Comparison of ENCODE assay signal across 22 cellular contexts in the genomic region with DNA sequence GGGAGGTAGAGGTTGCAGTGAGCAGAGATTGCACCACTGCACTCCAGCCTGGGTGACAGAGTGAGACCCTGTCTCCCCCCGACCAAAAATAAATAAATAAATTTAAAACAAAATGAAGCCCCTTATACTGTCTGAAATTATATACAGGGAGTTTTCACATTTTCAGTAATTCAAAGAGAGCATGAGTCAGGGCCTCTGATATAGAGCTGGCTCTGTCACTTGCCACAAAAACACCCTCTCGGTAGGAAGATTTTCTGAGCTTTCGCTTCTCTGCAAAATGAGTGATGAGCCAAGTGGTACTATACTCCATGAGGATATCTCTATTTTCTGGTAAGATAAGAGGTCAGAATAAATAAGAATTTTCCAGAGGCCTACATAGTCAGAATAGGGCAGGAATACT.
"Had no signal": no experiment of that assay in that cellular context is flagged by ENCODE, and none has a peak within 500 bp of the region (broad histone marks: within the 10 kb centered on the region; RNA-seq: fewer than 3 reads in every experiment).

No MANE protein-coding gene starts in this region.

- DNase-seq: IMR-90, Karpas-422, KG1, MM.1S, NCI-H1092 treated with DMSO at 0.1 percent for 48 hours, NCI-H1436, NCI-H2029, NCI-H2081 treated with DMSO at 0.1 percent for 48 hours, NCI-H2171, NCI-H226, NCI-H446, NCI-H510A, NCI-H524 treated with DMSO at 0.1 percent for 48 hours, NCI-H69, NCI-H774, Right ventricle myocardium superior, RPMI8226, SIG-M5 had no signal

- H3K9me3 ChIP-seq: SJSA1 had no signal

- H3K27me3 ChIP-seq: SJSA1 had no signal

- H3K27ac ChIP-seq: SJSA1, SK-N-MC had no signal

- H3K4me3 ChIP-seq: SJSA1, SK-N-MC had no signal

- H3K36me3 ChIP-seq: SJSA1 had no signal

- ATAC-seq: HepG2 had no signal

- FAIRE-seq: HepG2, RCC 7860 had no signal
